ENCODE assay signal across 8 cellular contexts in the genomic region with DNA sequence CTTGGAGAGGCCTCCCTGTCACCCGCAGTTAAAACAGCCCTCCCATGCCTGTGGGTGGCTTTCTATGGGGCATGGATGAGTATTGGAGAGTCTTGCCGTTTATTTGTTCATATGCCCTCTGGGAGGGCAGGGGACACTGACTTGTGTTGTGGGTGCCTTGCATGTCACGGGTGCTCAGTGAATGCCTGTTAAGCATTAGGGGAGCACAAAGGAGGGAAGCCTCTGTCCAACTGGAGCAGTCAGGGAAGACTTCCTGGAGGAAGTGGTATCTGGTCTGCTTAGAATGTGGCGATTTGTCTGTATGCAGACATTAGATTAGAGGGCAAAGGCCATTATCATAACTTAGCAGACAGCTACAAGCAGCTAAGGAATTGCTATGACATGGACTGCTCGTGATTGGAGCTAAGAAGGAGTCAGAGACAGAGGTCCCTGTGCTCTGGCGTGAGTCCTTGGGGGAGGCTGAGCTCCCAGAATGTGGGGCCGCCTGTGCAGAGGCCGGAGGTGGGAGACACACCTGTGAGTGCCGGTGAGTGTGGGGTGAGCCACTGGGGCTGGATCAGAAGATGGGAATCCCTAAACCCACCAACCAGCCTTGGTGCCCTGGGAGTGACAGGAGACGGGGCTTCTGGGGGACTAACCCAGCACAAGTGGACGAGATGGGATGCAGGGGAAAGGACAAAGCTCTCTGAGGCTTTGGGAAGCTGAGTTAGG.
A peak's percentile ranks its signal among the peaks of the same experiment; 100 is the strongest.
DNase-seq lines count a peak whose midpoint lies in the region; ATAC-seq and TF ChIP-seq lines count a peak whose summit lies in the region.

No MANE protein-coding gene starts in this region.

- no peak overlapping the region for H2AK5ac ChIP-seq in trophoblast cell (ENCODE audit: low read length)

- H2BK5ac ChIP-seq in trophoblast cell (ENCODE audit: low read depth, low read length, poor library complexity): no peak overlapping the region

- H3K4ac ChIP-seq in trophoblast cell (ENCODE audit: low read depth, low read length): no peak overlapping the region

- no peak overlapping the region for H3K23ac ChIP-seq in trophoblast cell (ENCODE audit: low read length)

- H3K27ac ChIP-seq in BLaER1 treated with 17β-estradiol and CSF1 and Interleukin-3, amounts not matched to agents 10 nM and 100 nM: peak overlapping the region in 10 of 11 experiments; percentile 23 to 100 (median 90); a peak in 18 of 22 replicates
- peak overlapping the region; percentile 82 to 92 for H3K27ac ChIP-seq in esophagus (ENCODE audit: low read depth in 2 of 2, low read length in 1 of 2)
- H3K27ac ChIP-seq in trophoblast cell (ENCODE audit: low read depth, low read length): peak overlapping the region; percentile 6

- peaks cover 0 to 100% (median 12%) of the 10 kb centered on the region in 11 experiments; a peak in 15 of 22 replicates for H4K20me1 ChIP-seq in BLaER1 treated with 17β-estradiol and CSF1 and Interleukin-3, amounts not matched to agents 10 nM and 100 nM

- peak overlapping the region in 6 of 10 experiments; percentile 48 to 60 (median 57); a peak in 8 of 20 replicates for H3K4me3 ChIP-seq in BLaER1 treated with 17β-estradiol and CSF1 and Interleukin-3, amounts not matched to agents 10 nM and 100 nM
- H3K4me3 ChIP-seq in esophagus (ENCODE audit: low read depth in 1 of 2, low read length in 2 of 2) (no peak overlapping the region), trophoblast cell (ENCODE audit: low read depth, low read length) (no peak overlapping the region)

- no peak overlapping the region for H2AFZ ChIP-seq in trophoblast cell (ENCODE audit: insufficient read depth, low read length, poor library complexity)

- peak overlapping the region; percentile 5 for H2BK12ac ChIP-seq in trophoblast cell (ENCODE audit: low read length)

- ATAC-seq in SK-N-SH treated with all-trans-retinoic acid at 6 μM for 48 hours: no peak
- ATAC-seq in GM18909 (IDR thresholded peaks at IDR 0.05; ENCODE audit: poor library complexity, unreplicated experiment): no peak
- ATAC-seq in HG02870 (IDR thresholded peaks at IDR 0.05; ENCODE audit: unreplicated experiment): no peak

- H4K91ac ChIP-seq in trophoblast cell (ENCODE audit: low read depth, low read length): no peak overlapping the region

- H3K14ac ChIP-seq in trophoblast cell (ENCODE audit: low read length): peak overlapping the region; percentile 6

- H3K4me1 ChIP-seq in BLaER1 treated with 17β-estradiol and CSF1 and Interleukin-3, amounts not matched to agents 10 nM and 100 nM: peaks cover 98 to 100% (median 100%) of the 10 kb centered on the region in 10 experiments
- peaks cover 27 to 66% of the 10 kb centered on the region in 2 donors for H3K4me1 ChIP-seq in esophagus (ENCODE audit: control insufficient read depth in 2 of 2, insufficient read depth in 2 of 2, low read length in 1 of 2)
- H3K4me1 ChIP-seq in trophoblast cell (ENCODE audit: control insufficient read depth in 1 of 2, insufficient read depth in 2 of 2, low read length in 2 of 2): peaks cover 53 to 63% of the 10 kb centered on the region in 2 experiments

- DNase-seq in trophoblast cell (no peak), NCI-H1092 (lab: John Stamatoyannopoulos, UW) (no peak), NCI-H2171 (lab: John Stamatoyannopoulos, UW) (no peak)

- 59 to 67% methylated on average over 11 of the region's 11 CpGs for WGBS in esophagus, 2 donors
- no CpG with 5 or more reads among the region's 11 CpGs for WGBS in trophoblast cell (ENCODE audit: extremely low coverage, insufficient coverage, insufficient read length)

- no peaks in the 10 kb centered on the region for H3K9me3 ChIP-seq in BLaER1 treated with 17β-estradiol and CSF1 and Interleukin-3, amounts not matched to agents 10 nM and 100 nM (replicated peaks in 1 of 11)
- no peaks in the 10 kb centered on the region for H3K9me3 ChIP-seq in esophagus (ENCODE audit: control insufficient read depth in 2 of 2, insufficient read depth in 1 of 2, low read depth in 1 of 2, low read length in 1 of 2)
- H3K9me3 ChIP-seq in trophoblast cell (ENCODE audit: insufficient read depth, low read depth, low read length): no peaks in the 10 kb centered on the region

- H3K36me3 ChIP-seq in BLaER1 treated with 17β-estradiol and CSF1 and Interleukin-3, amounts not matched to agents 10 nM and 100 nM: peaks cover 0 to 6% (median 0%) of the 10 kb centered on the region in 11 experiments; a peak in 2 of 22 replicates
- no peaks in the 10 kb centered on the region for H3K36me3 ChIP-seq in esophagus (ENCODE audit: control insufficient read depth in 2 of 2, insufficient read depth in 2 of 2, low read length in 1 of 2)
- peaks cover 0 to 1% of the 10 kb centered on the region in 2 experiments for H3K36me3 ChIP-seq in trophoblast cell (ENCODE audit: control insufficient read depth in 1 of 2, insufficient read depth in 2 of 2, low read length in 2 of 2)

- H4K12ac ChIP-seq in trophoblast cell (ENCODE audit: low read depth, low read length): no peak overlapping the region

- peaks cover 14% of the 10 kb centered on the region for H3K79me1 ChIP-seq in trophoblast cell (ENCODE audit: low read length)

- H3K18ac ChIP-seq in trophoblast cell (ENCODE audit: low read length): peak overlapping the region; percentile 16

- no peak overlapping the region for H2BK120ac ChIP-seq in trophoblast cell (ENCODE audit: insufficient read depth, low read length, poor library complexity)

- no peaks in the 10 kb centered on the region for H3K27me3 ChIP-seq in BLaER1 treated with 17β-estradiol and CSF1 and Interleukin-3, amounts not matched to agents 10 nM and 100 nM
- no peaks in the 10 kb centered on the region for H3K27me3 ChIP-seq in esophagus (ENCODE audit: control insufficient read depth in 1 of 2, insufficient read depth in 2 of 2, low read length in 2 of 2)
- no peaks in the 10 kb centered on the region for H3K27me3 ChIP-seq in trophoblast cell (ENCODE audit: insufficient read depth, low read length)

- H4K8ac ChIP-seq in trophoblast cell (ENCODE audit: low read depth, low read length): peak overlapping the region; percentile 2

- no peaks in the 10 kb centered on the region for H3K79me2 ChIP-seq in trophoblast cell (ENCODE audit: control insufficient read depth, insufficient read depth, low read length, poor library complexity)

- peak overlapping the region in 10 of 11 experiments; percentile 45 to 95 (median 72); a peak in 17 of 22 replicates for H3K9ac ChIP-seq in BLaER1 treated with 17β-estradiol and CSF1 and Interleukin-3, amounts not matched to agents 10 nM and 100 nM
- no peak overlapping the region for H3K9ac ChIP-seq in trophoblast cell (ENCODE audit: low read length)

- peak overlapping the region; percentile 88 to 100 (median 98) for H3K4me2 ChIP-seq in BLaER1 treated with 17β-estradiol and CSF1 and Interleukin-3, amounts not matched to agents 10 nM and 100 nM
- H3K4me2 ChIP-seq in trophoblast cell (ENCODE audit: low read length): no peak overlapping the region

TF ChIP-seq in SK-N-SH treated with all-trans-retinoic acid at 6 μM for 48 hours, 23 proteins besides CTCF, POLR2A, EP300 and RAD21:
- TF ChIP-seq OSR1 (CRISPR knock-in tag; IDR thresholded peaks at IDR 0.05) (no peak), ZFP3 (CRISPR knock-in tag; IDR thresholded peaks at IDR 0.05) (no peak), SNAI2 (CRISPR knock-in tag; IDR thresholded peaks at IDR 0.05) (0 out of 2 replicates have a peak, but pooled peaks have one; percentile 10), POU6F1 (CRISPR knock-in tag; IDR thresholded peaks at IDR 0.05; ENCODE audit: borderline replicate concordance, low read depth) (no peak)
- TF ChIP-seq, protein P1, sequence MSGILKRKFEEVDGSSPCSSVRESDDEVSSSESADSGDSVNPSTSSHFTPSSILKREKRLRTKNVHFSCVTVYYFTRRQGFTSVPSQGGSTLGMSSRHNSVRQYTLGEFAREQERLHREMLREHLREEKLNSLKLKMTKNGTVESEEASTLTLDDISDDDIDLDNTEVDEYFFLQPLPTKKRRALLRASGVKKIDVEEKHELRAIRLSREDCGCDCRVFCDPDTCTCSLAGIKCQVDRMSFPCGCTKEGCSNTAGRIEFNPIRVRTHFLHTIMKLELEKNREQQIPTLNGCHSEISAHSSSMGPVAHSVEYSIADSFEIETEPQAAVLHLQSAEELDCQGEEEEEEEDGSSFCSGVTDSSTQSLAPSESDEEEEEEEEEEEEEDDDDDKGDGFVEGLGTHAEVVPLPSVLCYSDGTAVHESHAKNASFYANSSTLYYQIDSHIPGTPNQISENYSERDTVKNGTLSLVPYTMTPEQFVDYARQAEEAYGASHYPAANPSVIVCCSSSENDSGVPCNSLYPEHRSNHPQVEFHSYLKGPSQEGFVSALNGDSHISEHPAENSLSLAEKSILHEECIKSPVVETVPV (CRISPR knock-in tag; IDR thresholded peaks at IDR 0.05): no peak

Comparison
In these comparisons a context has a peak if more than half of its experiments do, and no peak if none do; other contexts are left out.
1. H3K27ac ChIP-seq: peak in every context shown above with its lines; median percentile 90 in BLaER1 treated with 17β-estradiol and CSF1 and Interleukin-3, amounts not matched to agents 10 nM and 100 nM; 87 in esophagus; 6 in trophoblast cell.
2. H3K4me3 ChIP-seq: peak in BLaER1 treated with 17β-estradiol and CSF1 and Interleukin-3, amounts not matched to agents 10 nM and 100 nM (6 of 10); none in esophagus (0 of 2) and trophoblast cell (single experiment).